ENCODE assay signal across 22 cellular contexts in genomic region chr13:21150013-21150412, GRCh38. TPM values are rescaled to one million over a fixed set of nuclear protein-coding genes. Genes with fewer than 3 reads are reported as not detected.
A peak's percentile ranks its signal among the peaks of the same experiment; 100 is the strongest.
DNase-seq lines count a peak whose midpoint lies in the region; ATAC-seq, FAIRE-seq and TF ChIP-seq lines count a peak whose summit lies in the region.
"Had no signal": no experiment of that assay in that cellular context is flagged by ENCODE, and none has a peak within 500 bp of the region (broad histone marks: within the 10 kb centered on the region; RNA-seq: fewer than 3 reads in every experiment).

No MANE protein-coding gene starts in this region.

- H3K9me3 Mint-ChIP-seq in astrocyte (ENCODE audit: unreplicated experiment) = no peaks in the 10 kb centered on the region
- no peaks in the 10 kb centered on the region for H3K9me3 Mint-ChIP-seq in osteocyte (ENCODE audit: unreplicated experiment)
- H3K9me3 Mint-ChIP-seq: activated naive CD8-positive, alpha-beta T cell treated with anti-CD3 and anti-CD28 coated beads, Interleukin-2, amount 10 ng/mL, durations not matched to agents 7 days and 5 days; neural progenitor cell had no signal

- POLR2A ChIA-PET in IMR-90 (lab: Charles Lee; ENCODE audit: unreplicated experiment) = interaction anchor here (0.5 kb wide), 1 partner anchor 230 kb away, joined by 6 read pairs; no protein-coding TSS in a partner anchor

- H2BK5ac ChIP-seq in IMR-90 (ENCODE audit: low read depth, low read length, poor library complexity, severe bottlenecking) (no peak overlapping the region), trophoblast cell (ENCODE audit: low read depth, low read length, poor library complexity) (no peak overlapping the region)

- peaks cover 0 to 42% (median 19%) of the 10 kb centered on the region in 9 donors for H3K36me3 ChIP-seq in heart right ventricle
- peaks cover 15% of the 10 kb centered on the region for H3K36me3 ChIP-seq in IMR-90 (ENCODE audit: control insufficient read depth, insufficient read depth, low read length)
- peaks cover 18% of the 10 kb centered on the region for H3K36me3 ChIP-seq in astrocyte (ENCODE audit: insufficient read depth, low read length)
- peaks cover 10 to 14% of the 10 kb centered on the region in 2 experiments for H3K36me3 ChIP-seq in trophoblast cell (ENCODE audit: control insufficient read depth in 1 of 2, insufficient read depth in 2 of 2, low read length in 2 of 2)

- H3K56ac ChIP-seq in IMR-90 (ENCODE audit: extremely low read depth, insufficient read depth, low read length) = no peak overlapping the region

- no peak overlapping the region for H4K5ac ChIP-seq in IMR-90 (ENCODE audit: low read depth, low read length)

- H3K18ac ChIP-seq in IMR-90 (ENCODE audit: low read depth, low read length) (no peak overlapping the region), trophoblast cell (ENCODE audit: low read length) (no peak overlapping the region)

- H2BK12ac ChIP-seq in trophoblast cell (ENCODE audit: low read length) = no peak overlapping the region

- CTCF ChIA-PET in IMR-90 (lab: Yijun Ruan, JAX) = interaction anchor here (0.8 kb wide), 1 partner anchor 712 kb away, joined by 3 read pairs; no protein-coding TSS in a partner anchor

- H3K79me2 ChIP-seq in astrocyte (ENCODE audit: insufficient read depth, low read length) (peaks cover 8% of the 10 kb centered on the region), trophoblast cell (ENCODE audit: control insufficient read depth, insufficient read depth, low read length, poor library complexity) (no peaks in the 10 kb centered on the region)

- in situ Hi-C loops in IMR-90 (cut with MboI; ENCODE audit: low sequenced_read_pairs) = no loop called here

- no peak overlapping the region for H3K23ac ChIP-seq in IMR-90 (ENCODE audit: low read depth, low read length)
- H3K23ac ChIP-seq in trophoblast cell (ENCODE audit: low read length) = no peak overlapping the region

- H3K4me1 ChIP-seq in heart right ventricle = peaks cover 0 to 14% (median 5%) of the 10 kb centered on the region in 9 donors
- H3K4me1 ChIP-seq in IMR-90 (ENCODE audit: control insufficient read depth, insufficient read depth, low read length) = peaks cover 6% of the 10 kb centered on the region; the same call in 1 of the 2 replicates
- H3K4me1 ChIP-seq in astrocyte (ENCODE audit: insufficient read depth, low read length) = peaks cover 9% of the 10 kb centered on the region
- no peaks in the 10 kb centered on the region for H3K4me1 ChIP-seq in trophoblast cell (ENCODE audit: control insufficient read depth in 1 of 2, insufficient read depth in 2 of 2, low read length in 2 of 2)
- H3K4me1 ChIP-seq: neural progenitor cell had no signal

- intact Hi-C loops in heart right ventricle (cut with DNase I) = no loop called here
- intact Hi-C loops in Right ventricle myocardium superior (cut with DNase I) = no loop called here
- intact Hi-C loops in IMR-90 (cut with micrococcal nuclease) = no loop called here

- no peak overlapping the region for H2AK9ac ChIP-seq in IMR-90 (replicated peaks; ENCODE audit: low read depth, low read length, poor library complexity)

- ATAC-seq in heart right ventricle (no peak), Right ventricle myocardium superior (ENCODE audit: poor library complexity) (no peak), IMR-90 (ENCODE audit: low read depth) (peak; percentile 58; the same call in 1 of the 2 replicates)
- ATAC-seq: left lobe of liver, Panc1, T-helper 17 cell had no signal

- H3K27me3 ChIP-seq in heart right ventricle (no peaks in the 10 kb centered on the region), IMR-90 (ENCODE audit: control insufficient read depth, insufficient read depth, low read length) (no peaks in the 10 kb centered on the region), astrocyte (ENCODE audit: insufficient read depth, low read length) (no peaks in the 10 kb centered on the region), trophoblast cell (ENCODE audit: insufficient read depth, low read length) (no peaks in the 10 kb centered on the region)
- H3K27me3 ChIP-seq: brain microvascular endothelial cell, heart left ventricle, neural progenitor cell, SJCRH30 had no signal

- DNase-seq in heart right ventricle = no peak
- DNase-seq in Right ventricle myocardium superior = no peak
- no peak for DNase-seq in IMR-90
- DNase-seq in astrocyte (ENCODE audit: low read depth) = no peak
- DNase-seq in osteocyte (ENCODE audit: extremely low spot score, unreplicated experiment) = no peak
- no peak for DNase-seq in nucleus accumbens (lab: John Stamatoyannopoulos, UW)
- DNase-seq in trophoblast cell = no peak
- DNase-seq in dedifferentiated amniotic fluid mesenchymal stem cell (ENCODE audit: extremely low spot score) = no peak
- DNase-seq: activated CD4-positive, alpha-beta T cell treated with anti-CD3 and anti-CD28 coated beads, Interleukin-2, amount 50 U/mL, for 1 hour; activated naive CD8-positive, alpha-beta T cell treated with anti-CD3 and anti-CD28 coated beads, Interleukin-2, amount 10 ng/mL, durations not matched to agents 7 days and 5 days; brain microvascular endothelial cell; cortex of kidney; DMS79; heart left ventricle; NCI-H146; stimulated activated CD4-positive, alpha-beta T cell treated with anti-CD3 and anti-CD28 coated beads, Interleukin-12 subunit alpha, Interleukin-12 subunit beta, amount 100 ng/mL, for 4 hours; stimulated activated CD8-positive, alpha-beta memory T cell treated with anti-CD3 and anti-CD28 coated beads, Interleukin-4, amount 100 ng/mL, for 48 hours; T-helper 17 cell had no signal

- no peak overlapping the region for H2BK15ac ChIP-seq in IMR-90 (ENCODE audit: low read depth, low read length)

- no peak overlapping the region for H2BK20ac ChIP-seq in IMR-90 (ENCODE audit: low read depth, low read length)

- H4K8ac ChIP-seq in IMR-90 (ENCODE audit: low read depth in 2 of 2, low read length in 2 of 2) (no peak overlapping the region), trophoblast cell (ENCODE audit: low read depth, low read length) (no peak overlapping the region)

- no peak for TF ChIP-seq RAD21 in IMR-90 (IDR thresholded peaks at IDR 0.05; ENCODE audit: low read length)

- 56 to 67% methylated on average over 1 of the region's 1 CpG for WGBS in heart right ventricle, 2 donors
- no CpG with 5 or more reads among the region's 1 CpG for WGBS in IMR-90 (ENCODE audit: extremely low coverage in 2 of 2, insufficient read length in 1 of 2), 2 experiments
- no CpG with 5 or more reads among the region's 1 CpG for WGBS in trophoblast cell (ENCODE audit: extremely low coverage, insufficient coverage, insufficient read length)

- no peaks in the 10 kb centered on the region for H3K9me3 ChIP-seq in heart right ventricle
- H3K9me3 ChIP-seq in IMR-90 (ENCODE audit: control insufficient read depth, insufficient read depth, low read length) = no peaks in the 10 kb centered on the region
- no peaks in the 10 kb centered on the region for H3K9me3 ChIP-seq in astrocyte (ENCODE audit: insufficient read depth, low read depth, low read length)
- H3K9me3 ChIP-seq in trophoblast cell (ENCODE audit: insufficient read depth, low read depth, low read length) = no peaks in the 10 kb centered on the region
- H3K9me3 ChIP-seq: heart left ventricle, SJCRH30 had no signal

- no peak overlapping the region for H2AFZ ChIP-seq in IMR-90 (replicated peaks; ENCODE audit: low read length, poor library complexity)
- H2AFZ ChIP-seq in astrocyte (ENCODE audit: low read depth, low read length) = no peak overlapping the region
- H2AFZ ChIP-seq in trophoblast cell (ENCODE audit: insufficient read depth, low read length, poor library complexity) = no peak overlapping the region
- H2AFZ ChIP-seq: neural progenitor cell had no signal

- H3K79me1 ChIP-seq in IMR-90 (ENCODE audit: low read depth in 1 of 2, low read length in 2 of 2) (peaks cover 9% of the 10 kb centered on the region in 2 experiments; a peak in 2 of 4 replicates), trophoblast cell (ENCODE audit: low read length) (no peaks in the 10 kb centered on the region)

- TF ChIP-seq CTCF in heart right ventricle (IDR thresholded peaks at IDR 0.05) = no peak
- TF ChIP-seq CTCF in IMR-90 (conservative IDR thresholded peaks at IDR 0.05; ENCODE audit: low read depth, low read length) = no peak
- TF ChIP-seq CTCF in astrocyte (IDR thresholded peaks at IDR 0.05; ENCODE audit: insufficient read depth, low read depth, low read length) = no peak
- no peak for TF ChIP-seq CTCF in osteocyte (IDR thresholded peaks at IDR 0.05)

- H4K20me1 ChIP-seq in IMR-90 (ENCODE audit: insufficient read depth, low read length) (0 out of 2 replicates have a peak, but pooled peaks cover 3% of the 10 kb centered on the region), astrocyte (ENCODE audit: insufficient read depth, low read length) (peaks cover 14% of the 10 kb centered on the region)

- H3K36me3 Mint-ChIP-seq in astrocyte (ENCODE audit: low read depth, unreplicated experiment) = no peaks in the 10 kb centered on the region
- H3K36me3 Mint-ChIP-seq in osteocyte (ENCODE audit: unreplicated experiment) = peaks cover 21% of the 10 kb centered on the region

- H3K4me1 Mint-ChIP-seq in astrocyte (ENCODE audit: low read depth, unreplicated experiment) = peaks cover 10% of the 10 kb centered on the region
- H3K4me1 Mint-ChIP-seq in osteocyte (ENCODE audit: unreplicated experiment) = peaks cover 8% of the 10 kb centered on the region
- H3K4me1 Mint-ChIP-seq: activated naive CD8-positive, alpha-beta T cell treated with anti-CD3 and anti-CD28 coated beads, Interleukin-2, amount 10 ng/mL, durations not matched to agents 7 days and 5 days had no signal

- H3K27ac Mint-ChIP-seq in astrocyte (ENCODE audit: unreplicated experiment) (no peak overlapping the region), osteocyte (ENCODE audit: unreplicated experiment) (peak overlapping the region; percentile 65)
- H3K27ac Mint-ChIP-seq: activated naive CD8-positive, alpha-beta T cell treated with anti-CD3 and anti-CD28 coated beads, Interleukin-2, amount 10 ng/mL, durations not matched to agents 7 days and 5 days; neural progenitor cell had no signal

- no peak for TF ChIP-seq POLR2A in IMR-90 (IDR thresholded peaks at IDR 0.05; ENCODE audit: low read depth, low read length)

- H3K4me3 Mint-ChIP-seq in astrocyte (ENCODE audit: unreplicated experiment) = no peak overlapping the region
- no peak overlapping the region for H3K4me3 Mint-ChIP-seq in osteocyte (ENCODE audit: unreplicated experiment)
- H3K4me3 Mint-ChIP-seq: activated naive CD8-positive, alpha-beta T cell treated with anti-CD3 and anti-CD28 coated beads, Interleukin-2, amount 10 ng/mL, durations not matched to agents 7 days and 5 days; neural progenitor cell; T-helper 17 cell had no signal

- H3K4ac ChIP-seq in IMR-90 (ENCODE audit: low read depth, low read length) (no peak overlapping the region), trophoblast cell (ENCODE audit: low read depth, low read length) (no peak overlapping the region)

- no peak overlapping the region for H3K9ac ChIP-seq in IMR-90 (ENCODE audit: low read depth, low read length)
- no peak overlapping the region for H3K9ac ChIP-seq in astrocyte (ENCODE audit: low read length)
- H3K9ac ChIP-seq in trophoblast cell (ENCODE audit: low read length) = no peak overlapping the region
- H3K9ac ChIP-seq: neural progenitor cell had no signal

- no peaks in the 10 kb centered on the region for H3K27me3 Mint-ChIP-seq in astrocyte (ENCODE audit: low read depth, unreplicated experiment)
- H3K27me3 Mint-ChIP-seq in osteocyte (ENCODE audit: unreplicated experiment) = no peaks in the 10 kb centered on the region
- H3K27me3 Mint-ChIP-seq: activated naive CD8-positive, alpha-beta T cell treated with anti-CD3 and anti-CD28 coated beads, Interleukin-2, amount 10 ng/mL, durations not matched to agents 7 days and 5 days; T-helper 17 cell had no signal

- no peak overlapping the region for H4K91ac ChIP-seq in IMR-90 (ENCODE audit: insufficient read depth, low read depth, low read length)
- no peak overlapping the region for H4K91ac ChIP-seq in trophoblast cell (ENCODE audit: low read depth, low read length)

- no peak for FAIRE-seq in astrocyte (lab: Jason Lieb, UNC)

- no peak overlapping the region for H3K4me2 ChIP-seq in IMR-90 (ENCODE audit: low read depth, low read length)
- peak overlapping the region; percentile 36 for H3K4me2 ChIP-seq in astrocyte (ENCODE audit: low read length)
- no peak overlapping the region for H3K4me2 ChIP-seq in trophoblast cell (ENCODE audit: low read length)
- H3K4me2 ChIP-seq: neural progenitor cell had no signal

- H2BK120ac ChIP-seq in IMR-90 (ENCODE audit: low read depth, low read length) = no peak overlapping the region
- H2BK120ac ChIP-seq in trophoblast cell (ENCODE audit: insufficient read depth, low read length, poor library complexity) = no peak overlapping the region

- H2AK5ac ChIP-seq in IMR-90 (ENCODE audit: low read depth, low read length) (no peak overlapping the region), trophoblast cell (ENCODE audit: low read length) (no peak overlapping the region)

- BruUV-seq in IMR-90 (replicated peaks; lab: Mats Ljungman, UMichigan) = no TSS peak

- peak overlapping the region in 6 of 10 donors; percentile 8 to 78 (median 62) for H3K27ac ChIP-seq in heart right ventricle
- H3K27ac ChIP-seq in IMR-90 (ENCODE audit: insufficient read depth, low read length) = no peak overlapping the region
- peak overlapping the region; percentile 34 for H3K27ac ChIP-seq in astrocyte (ENCODE audit: low read depth, low read length)
- H3K27ac ChIP-seq in trophoblast cell (ENCODE audit: low read depth, low read length) = no peak overlapping the region
- H3K27ac ChIP-seq: brain microvascular endothelial cell, neural progenitor cell had no signal

- no peak overlapping the region for H4K12ac ChIP-seq in trophoblast cell (ENCODE audit: low read depth, low read length)

- dilution Hi-C loops in IMR-90 (cut with HindIII; ENCODE audit: low sequenced_read_pairs, unreplicated experiment) = no loop called here

- H3K4me3 ChIP-seq in heart right ventricle (no peak overlapping the region), IMR-90 (ENCODE audit: insufficient read depth, low read depth, low read length) (no peak overlapping the region), astrocyte (ENCODE audit: insufficient read depth, low read depth, low read length) (no peak overlapping the region), trophoblast cell (ENCODE audit: low read depth, low read length) (no peak overlapping the region)
- H3K4me3 ChIP-seq: heart left ventricle, neural progenitor cell, SJCRH30 had no signal

- H3K14ac ChIP-seq in IMR-90 (replicated peaks; ENCODE audit: low read depth, low read length) = no peak overlapping the region
- no peak overlapping the region for H3K14ac ChIP-seq in trophoblast cell (ENCODE audit: low read length)

- peaks cover 3% of the 10 kb centered on the region; the same call in 1 of the 2 replicates for H3K9me1 ChIP-seq in IMR-90 (ENCODE audit: insufficient read depth, low read length)

RNA-seq across cellular contexts. Expression of gene SAP18, which starts 10.1 kb away (rescaled TPM):
- total RNA-seq in heart right ventricle = 100 to 1,000 TPM; 243 to 343 (median 301) TPM
- polyA plus RNA-seq in heart right ventricle = 100 to 1,000 TPM in 1 of 2 donors, 10 to 100 TPM in 1; 74.2 to 105 TPM
- 235 TPM for total RNA-seq in Right ventricle myocardium superior
- 37.6 and 75.0 TPM in 2 replicates for total RNA-seq in IMR-90 (2012; rRNA removed)
- polyA plus RNA-seq in IMR-90 (2012; rRNA removed) = 69.5 and 72.3 TPM in 2 replicates
- 11.0 and 33.7 TPM in 2 replicates for polyA plus RNA-seq in IMR-90 (2012; cell fraction: cytosol; rRNA removed)
- polyA plus RNA-seq in IMR-90 (2012; cell fraction: nucleus; rRNA removed; ENCODE audit: low replicate concordance) = 2.3 and 22.9 TPM in 2 replicates
- 286 and 296 TPM in 2 replicates for total RNA-seq in astrocyte
- total RNA-seq in osteocyte = 194 and 219 TPM in 2 replicates
- polyA plus RNA-seq in trophoblast cell (2013) = 211 and 229 TPM in 2 replicates

RNA-seq across cellular contexts. Expression of gene SKA3, which starts 26.3 kb away (rescaled TPM):
- 1 to 10 TPM in 3 of 10 donors, under 1 TPM in 6, not detected in 1; 0.07 to 1.8 (median 0.23) TPM for total RNA-seq in heart right ventricle
- under 1 TPM; 0.06 to 0.15 TPM for polyA plus RNA-seq in heart right ventricle
- total RNA-seq in Right ventricle myocardium superior = 0.32 TPM
- 15.6 and 24.4 TPM in 2 replicates for total RNA-seq in IMR-90 (2012; rRNA removed)
- polyA plus RNA-seq in IMR-90 (2012; rRNA removed) = 11.6 and 11.7 TPM in 2 replicates
- 2.0 and 3.5 TPM in 2 replicates for polyA plus RNA-seq in IMR-90 (2012; cell fraction: cytosol; rRNA removed)
- 1.1 and 3.9 TPM in 2 replicates for polyA plus RNA-seq in IMR-90 (2012; cell fraction: nucleus; rRNA removed; ENCODE audit: low replicate concordance)
- total RNA-seq in astrocyte = 1.7 and 2.4 TPM in 2 replicates
- total RNA-seq in osteocyte = 4.0 and 4.2 TPM in 2 replicates
- 23.1 and 24.4 TPM in 2 replicates for polyA plus RNA-seq in trophoblast cell (2013)

RNA-seq across cellular contexts. Expression of gene MRPL57, which starts 26.4 kb away (rescaled TPM):
- total RNA-seq in heart right ventricle = 10 to 100 TPM; 20.0 to 25.9 (median 22.9) TPM
- polyA plus RNA-seq in heart right ventricle = 10 to 100 TPM; 27.1 to 40.6 TPM
- total RNA-seq in Right ventricle myocardium superior = 20.2 TPM
- total RNA-seq in IMR-90 (2012; rRNA removed) = 5.3 and 7.0 TPM in 2 replicates
- 8.0 and 14.2 TPM in 2 replicates for polyA plus RNA-seq in IMR-90 (2012; rRNA removed)
- 13.3 and 19.2 TPM in 2 replicates for polyA plus RNA-seq in IMR-90 (2012; cell fraction: cytosol; rRNA removed)
- 4.7 and 5.8 TPM in 2 replicates for polyA plus RNA-seq in IMR-90 (2012; cell fraction: nucleus; rRNA removed; ENCODE audit: low replicate concordance)
- 12.6 and 14.2 TPM in 2 replicates for total RNA-seq in astrocyte
- total RNA-seq in osteocyte = 15.1 and 16.1 TPM in 2 replicates
- 21.4 and 22.0 TPM in 2 replicates for polyA plus RNA-seq in trophoblast cell (2013)

Comparison
In these comparisons a context has a peak if more than half of its experiments do, and no peak if none do; other contexts are left out.
1. H3K27ac ChIP-seq: peak in heart right ventricle (6 of 10) and astrocyte (single experiment); none in IMR-90 (single experiment) and trophoblast cell (single experiment).